Comparison of ENCODE assay signal across 8 cellular contexts in genomic region chr14:105974902-105975301, GRCh38.
DNase-seq lines count a peak whose midpoint lies in the region; ATAC-seq and TF ChIP-seq lines count a peak whose summit lies in the region.

No MANE protein-coding gene starts in this region.

- H3K4me2 ChIP-seq in KMS-11, result no peak overlapping the region

- peaks cover 0 to 8% (median 4%) of the 10 kb centered on the region in 4 donors for H3K4me1 Mint-ChIP-seq in CD4-positive, CD25-positive, alpha-beta regulatory T cell
- no peaks in the 10 kb centered on the region for H3K4me1 Mint-ChIP-seq in memory B cell

- intact Hi-C loops in stomach (cut with DNase I; ENCODE audit: low total_unique reads), result no loop called here

- no peaks in the 10 kb centered on the region for H4K20me1 ChIP-seq in KMS-11 (ENCODE audit: insufficient read depth)

- no peaks in the 10 kb centered on the region for H3K36me3 Mint-ChIP-seq in CD4-positive, CD25-positive, alpha-beta regulatory T cell
- H3K36me3 Mint-ChIP-seq in memory B cell, result no peaks in the 10 kb centered on the region

- peaks cover 2% of the 10 kb centered on the region for H3K27me3 ChIP-seq in CD4-positive, CD25-positive, alpha-beta regulatory T cell (ENCODE audit: control insufficient read depth, insufficient read depth, low read length)
- H3K27me3 ChIP-seq in KMS-11 (ENCODE audit: insufficient read depth, low read depth), result no peaks in the 10 kb centered on the region
- peaks cover 0 to 24% (median 0%) of the 10 kb centered on the region in 3 donors for H3K27me3 ChIP-seq in stomach

- peak; percentile 60 to 86 for ATAC-seq in CD4-positive, CD25-positive, alpha-beta regulatory T cell (ENCODE audit: low read depth in 2 of 2)
- ATAC-seq in memory B cell (ENCODE audit: low read depth), result peak; percentile 56
- no peak for ATAC-seq in GM21423 (IDR thresholded peaks at IDR 0.05; ENCODE audit: unreplicated experiment)

- DNase-seq in CD4-positive, CD25-positive, alpha-beta regulatory T cell, result peak; percentile 46 to 54 (median 47)
- DNase-seq in activated CD4-positive, alpha-beta T cell treated with anti-CD3 and anti-CD28 coated beads for 48 hours, result peak; percentile 68
- DNase-seq in memory B cell (ENCODE audit: low spot score in 2 of 2) (peak; percentile 16 to 21), mesenteric fat pad (ENCODE audit: low spot score) (no peak), stomach (no peak), Ammon's horn (ENCODE audit: low spot score) (no peak)

- H3K9ac ChIP-seq in KMS-11, result no peak overlapping the region

- no peaks in the 10 kb centered on the region for H3K9me3 Mint-ChIP-seq in CD4-positive, CD25-positive, alpha-beta regulatory T cell
- no peaks in the 10 kb centered on the region for H3K9me3 Mint-ChIP-seq in memory B cell

- H3K27ac Mint-ChIP-seq in CD4-positive, CD25-positive, alpha-beta regulatory T cell, result peak overlapping the region in 1 of 3 donors; percentile 76
- no peak overlapping the region for H3K27ac Mint-ChIP-seq in memory B cell

- 26 to 44% (median 33%) methylated on average over 5 to 6 of the region's 6 CpGs for WGBS in stomach, 5 donors

- H3K9me3 ChIP-seq in CD4-positive, CD25-positive, alpha-beta regulatory T cell (ENCODE audit: control insufficient read depth in 2 of 2, low read length in 2 of 2), result no peaks in the 10 kb centered on the region
- no peaks in the 10 kb centered on the region for H3K9me3 ChIP-seq in stomach

- no peaks in the 10 kb centered on the region for H3K4me1 ChIP-seq in CD4-positive, CD25-positive, alpha-beta regulatory T cell (ENCODE audit: control insufficient read depth, insufficient read depth, low read length, poor library complexity, severe bottlenecking)
- H3K4me1 ChIP-seq in KMS-11 (ENCODE audit: low read depth, poor library complexity, severe bottlenecking), result no peaks in the 10 kb centered on the region
- no peaks in the 10 kb centered on the region for H3K4me1 ChIP-seq in stomach

- no peak for TF ChIP-seq EP300 in stomach (IDR thresholded peaks at IDR 0.05)

- H3K4me3 ChIP-seq in CD4-positive, CD25-positive, alpha-beta regulatory T cell (ENCODE audit: low read depth, low read length), result no peak overlapping the region
- H3K4me3 ChIP-seq in KMS-11 (IDR thresholded peaks at IDR 0.05; ENCODE audit: insufficient read depth, low read depth, low read length) (no peak overlapping the region), stomach (no peak overlapping the region)

- H3K27me3 Mint-ChIP-seq in CD4-positive, CD25-positive, alpha-beta regulatory T cell, result peaks cover 8% of the 10 kb centered on the region
- peaks cover 6% of the 10 kb centered on the region for H3K27me3 Mint-ChIP-seq in memory B cell

- TF ChIP-seq POLR2A in stomach (IDR thresholded peaks at IDR 0.05), result no peak

- H3K27ac ChIP-seq in CD4-positive, CD25-positive, alpha-beta regulatory T cell (ENCODE audit: insufficient read depth, low read length, poor library complexity, severe bottlenecking), result no peak overlapping the region
- H3K27ac ChIP-seq in KMS-11 (no peak overlapping the region), stomach (no peak overlapping the region)

- H2AFZ ChIP-seq in KMS-11 (ENCODE audit: low read depth), result no peak overlapping the region

- 0 out of 2 replicates have a peak, but pooled peaks have one; percentile 34 for TF ChIP-seq CTCF in KMS-11 (conservative IDR thresholded peaks at IDR 0.05; ENCODE audit: low read depth, low read length)
- peak in 3 of 7 experiments; percentile 8 to 41 (median 19) for TF ChIP-seq CTCF in stomach (IDR thresholded peaks at IDR 0.05)

- H3K79me2 ChIP-seq in KMS-11 (ENCODE audit: insufficient read depth, low read depth), result no peaks in the 10 kb centered on the region

- no peaks in the 10 kb centered on the region for H3K36me3 ChIP-seq in CD4-positive, CD25-positive, alpha-beta regulatory T cell (ENCODE audit: control insufficient read depth, insufficient read depth, low read length)
- H3K36me3 ChIP-seq in KMS-11 (ENCODE audit: insufficient read depth), result no peaks in the 10 kb centered on the region
- no peaks in the 10 kb centered on the region for H3K36me3 ChIP-seq in stomach

- H3K4me3 Mint-ChIP-seq in CD4-positive, CD25-positive, alpha-beta regulatory T cell, result no peak overlapping the region
- no peak overlapping the region for H3K4me3 Mint-ChIP-seq in memory B cell

Comparison
In these comparisons a context has a peak if more than half of its experiments do, and no peak if none do; other contexts are left out.
1. DNase-seq: peak in CD4-positive, CD25-positive, alpha-beta regulatory T cell (3 of 3), activated CD4-positive, alpha-beta T cell treated with anti-CD3 and anti-CD28 coated beads for 48 hours (single experiment) and memory B cell (2 of 2); none in mesenteric fat pad (single experiment), stomach (single experiment) and Ammon's horn (single experiment).